Comparison of ENCODE assay signal across 17 cellular contexts in the genomic region with DNA sequence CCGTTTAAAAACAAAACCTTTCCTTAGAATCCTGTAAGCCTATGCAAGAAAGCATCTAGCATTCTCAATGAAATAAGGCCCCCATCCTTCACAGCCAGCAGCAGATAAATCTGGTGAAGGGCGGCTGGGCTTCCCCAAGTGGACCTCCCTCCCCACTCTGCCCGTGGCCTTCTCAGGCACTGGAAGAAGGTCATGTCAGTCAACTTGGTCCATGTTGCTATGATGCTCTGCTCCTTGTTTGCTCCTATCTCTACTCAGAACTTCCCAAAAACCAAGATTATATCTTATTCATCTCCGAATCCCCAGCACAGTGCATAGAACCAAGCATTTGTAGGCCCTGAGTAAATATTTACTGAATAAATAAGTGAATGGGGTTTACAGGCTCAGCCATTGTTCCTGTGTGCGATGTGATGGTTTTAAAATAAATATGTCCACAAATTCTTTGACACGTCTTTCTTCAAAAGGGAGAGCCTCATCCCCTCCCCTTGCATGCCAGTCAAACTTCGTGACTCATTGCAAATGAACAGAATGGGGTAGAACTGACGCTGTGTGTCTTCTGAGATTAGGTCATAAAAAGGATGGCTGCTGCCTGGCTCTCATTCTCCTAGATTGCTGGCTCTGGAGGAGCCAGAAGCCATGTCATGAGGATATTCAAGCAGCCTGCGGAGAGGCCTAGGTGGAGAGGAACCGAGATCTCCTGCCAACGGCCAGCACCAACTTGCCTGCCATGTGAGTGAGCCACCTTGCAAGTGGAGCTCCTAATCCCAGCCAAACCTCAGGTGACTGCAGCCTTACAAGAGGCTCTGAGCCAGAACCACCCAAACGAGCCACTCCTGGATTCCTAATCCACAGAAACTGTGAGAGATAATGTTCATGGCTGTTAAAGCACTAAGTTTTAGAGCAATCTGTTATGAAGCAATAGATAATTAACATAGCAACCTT.
A peak's percentile ranks its signal among the peaks of the same experiment; 100 is the strongest.
DNase-seq lines count a peak whose midpoint lies in the region; ATAC-seq and TF ChIP-seq lines count a peak whose summit lies in the region.
"Had no signal": no experiment of that assay in that cellular context is flagged by ENCODE, and none has a peak within 500 bp of the region (broad histone marks: within the 10 kb centered on the region; RNA-seq: fewer than 3 reads in every experiment).

No MANE protein-coding gene starts in this region.

- TF ChIP-seq POLR2A in prostate gland (IDR thresholded peaks at IDR 0.05): no peak
- no peak for TF ChIP-seq POLR2A in GM18505 (IDR thresholded peaks at IDR 0.05; ENCODE audit: borderline replicate concordance, extremely low read depth, insufficient read depth, insufficient read length)

- CTCF ChIA-PET in mammary epithelial cell (lab: Charles Lee; ENCODE audit: low non-redundant PET) (no interaction called here), WTC11 (lab: Charles Lee) (no interaction called here)

- peaks cover 44% of the 10 kb centered on the region for H3K79me2 ChIP-seq in mammary epithelial cell (ENCODE audit: insufficient read depth, low read length)

- H3K9me3 Mint-ChIP-seq in WTC11: no peaks in the 10 kb centered on the region
- H3K9me3 Mint-ChIP-seq: CD4-positive, alpha-beta T cell had no signal

- H3K4me3 ChIP-seq in mammary epithelial cell (replicated peaks in 1 of 3; ENCODE audit: insufficient read depth in 1 of 3, low read depth in 2 of 3, low read length in 3 of 3) (no peak overlapping the region), prostate gland (no peak overlapping the region)
- H3K4me3 ChIP-seq: stomach had no signal

- H3K9ac ChIP-seq in mammary epithelial cell (ENCODE audit: insufficient read depth, low read length): no peak overlapping the region

- POLR2A ChIA-PET in WTC11 (lab: Charles Lee): no interaction called here

- DNase-seq in DMS153 (lab: John Stamatoyannopoulos, UW) (peak; percentile 28), DMS153 treated with DMSO at 0.1 percent for 48 hours (lab: John Stamatoyannopoulos, UW; ENCODE audit: unreplicated experiment) (no peak), NCI-H345 treated with DMSO at 0.1 percent for 48 hours (lab: John Stamatoyannopoulos, UW; ENCODE audit: unreplicated experiment) (peak; percentile 42), mammary epithelial cell (peak; percentile 69), prostate gland (ENCODE audit: low spot score) (peak; percentile 23), WTC11 (ENCODE audit: low spot score) (no peak)
- DNase-seq: activated effector memory CD4-positive, alpha-beta T cell treated with Interleukin-2 at 50 U/mL for 16 hours; anterior cingulate cortex; CD4-positive, alpha-beta T cell; GF-D8; hippocampal formation; stimulated activated CD4-positive, alpha-beta T cell treated with anti-CD3 and anti-CD28 coated beads, Interleukin-15, amount 100 ng/mL, for 24 hours; stomach had no signal

- TF ChIP-seq CTCF in mammary epithelial cell (conservative IDR thresholded peaks at IDR 0.05 in 1 of 2, IDR thresholded peaks at IDR 0.05 in 1 of 2; ENCODE audit: extremely low read depth in 1 of 2, insufficient read depth in 1 of 2, low read depth in 1 of 2, low read length in 2 of 2) (no peak), prostate gland (IDR thresholded peaks at IDR 0.05) (no peak), WTC11 (IDR thresholded peaks at IDR 0.05) (no peak)

- H3K27ac Mint-ChIP-seq in WTC11: no peak overlapping the region
- H3K27ac Mint-ChIP-seq: CD4-positive, alpha-beta T cell had no signal

- dilution Hi-C loops in mammary epithelial cell (cut with HindIII; ENCODE audit: low sequenced_read_pairs): no loop called here

- intact Hi-C loops in mammary epithelial cell (cut with micrococcal nuclease): loop anchor here (10.0 kb wide), 1 partner anchor 156 kb away; a partner anchor contains a TSS
- intact Hi-C loops in prostate gland (cut with DNase I): no loop called here

- H3K4me1 ChIP-seq in mammary epithelial cell (ENCODE audit: insufficient read depth, low read length) (peaks cover 45% of the 10 kb centered on the region), prostate gland (replicated peaks) (peaks cover 6% of the 10 kb centered on the region)

- peak overlapping the region; percentile 38 for H3K4me2 ChIP-seq in mammary epithelial cell (ENCODE audit: insufficient read depth, low read depth, low read length)

- 69% methylated on average over 12 of the region's 12 CpGs for WGBS in mammary epithelial cell (ENCODE audit: low coverage, missing lambda C conversion rate)
- 56% methylated on average over 12 of the region's 12 CpGs for WGBS in prostate gland

- H3K4me1 Mint-ChIP-seq in WTC11: peaks cover 51% of the 10 kb centered on the region

- H3K27me3 Mint-ChIP-seq in WTC11 (ENCODE audit: low read depth): no peaks in the 10 kb centered on the region
- H3K27me3 Mint-ChIP-seq: CD4-positive, alpha-beta T cell had no signal

- H3K36me3 Mint-ChIP-seq in WTC11: peaks cover 3% of the 10 kb centered on the region; the same call in 1 of the 2 replicates

- no peaks in the 10 kb centered on the region for H4K20me1 ChIP-seq in mammary epithelial cell (ENCODE audit: insufficient read depth, low read length)

- H3K27me3 ChIP-seq in mammary epithelial cell (ENCODE audit: insufficient read depth, low read length): no peaks in the 10 kb centered on the region
- no peaks in the 10 kb centered on the region for H3K27me3 ChIP-seq in prostate gland (replicated peaks; ENCODE audit: insufficient read depth)
- H3K27me3 ChIP-seq: stomach had no signal

- H3K36me3 ChIP-seq in mammary epithelial cell (ENCODE audit: insufficient read depth, low read length): no peaks in the 10 kb centered on the region
- H3K36me3 ChIP-seq in prostate gland: no peaks in the 10 kb centered on the region

- H3K9me3 ChIP-seq in mammary epithelial cell (replicated peaks; ENCODE audit: insufficient read depth, low read length) (no peaks in the 10 kb centered on the region), prostate gland (no peaks in the 10 kb centered on the region)
- H3K9me3 ChIP-seq: stomach had no signal

- ATAC-seq in HG03196 (IDR thresholded peaks at IDR 0.05; ENCODE audit: unreplicated experiment) (no peak), WTC11 (no peak), GM18505 (IDR thresholded peaks at IDR 0.05; ENCODE audit: unreplicated experiment) (no peak)
- ATAC-seq: left lobe of liver had no signal

- in situ Hi-C loops in mammary epithelial cell (cut with MboI; ENCODE audit: low sequenced_read_pairs in 2 of 2): no loop called here

- H3K27ac ChIP-seq in mammary epithelial cell (ENCODE audit: insufficient read depth, low read depth, low read length) (peak overlapping the region; percentile 12), prostate gland (no peak overlapping the region)
- H3K27ac ChIP-seq: 22Rv1, stomach had no signal

- BruUV-seq in mammary epithelial cell (replicated peaks; lab: Mats Ljungman, UMichigan): no TSS peak

- no peak overlapping the region for H2AFZ ChIP-seq in mammary epithelial cell (ENCODE audit: low read depth, low read length)

- H3K4me3 Mint-ChIP-seq in WTC11: no peak overlapping the region
- H3K4me3 Mint-ChIP-seq: CD4-positive, alpha-beta T cell had no signal

TF ChIP-seq in WTC11, 78 proteins besides CTCF, POLR2A, EP300 and RAD21:
- TF ChIP-seq ETV6 (CRISPR knock-in tag; IDR thresholded peaks at IDR 0.05) (no peak), ATF1 (CRISPR knock-in tag; IDR thresholded peaks at IDR 0.05) (no peak)

Comparison
In these comparisons a context has a peak if more than half of its experiments do, and no peak if none do; other contexts are left out.
1. DNase-seq: peak in DMS153 (single experiment), NCI-H345 treated with DMSO at 0.1 percent for 48 hours (single experiment), mammary epithelial cell (single experiment) and prostate gland (single experiment); none in DMS153 treated with DMSO at 0.1 percent for 48 hours (single experiment) and WTC11 (single experiment).